In the genomic region with DNA sequence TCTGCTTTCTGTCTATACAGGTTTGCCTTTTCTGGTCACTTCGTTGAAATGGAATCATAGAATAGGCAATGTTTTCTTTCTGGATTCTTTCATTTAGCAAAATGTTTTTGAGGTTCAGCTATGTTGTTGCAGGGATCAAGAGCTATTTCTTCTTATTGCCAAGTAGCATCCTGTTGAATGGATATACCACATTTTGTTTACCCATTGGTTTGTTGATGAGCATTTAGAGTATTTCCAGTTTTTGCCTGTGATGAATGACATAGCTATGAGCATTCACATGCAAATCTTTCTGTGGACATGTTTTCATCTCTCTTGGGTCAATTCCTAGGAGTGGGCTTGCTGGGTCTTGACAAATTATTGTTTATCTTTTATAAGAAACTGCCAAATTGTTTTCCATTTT, we compare ENCODE assay signal across 9 cellular contexts.
"Had no signal": no experiment of that assay in that cellular context is flagged by ENCODE, and none has a peak within 500 bp of the region (broad histone marks: within the 10 kb centered on the region; RNA-seq: fewer than 3 reads in every experiment).

No MANE protein-coding gene starts in this region.

- H3K9me3 ChIP-seq: HAP-1 had no signal

- H3K27ac ChIP-seq: GM23248, HL-60 had no signal

- H3K27me3 Mint-ChIP-seq: IgD-negative memory B cell had no signal

- H3K4me3 ChIP-seq: GM23248, HAP-1 had no signal

- H3K27ac Mint-ChIP-seq: IgD-negative memory B cell had no signal

- H3K4me1 ChIP-seq: HAP-1 had no signal

- ATAC-seq: HCT116 had no signal

- H2AFZ ChIP-seq: GM23248 had no signal

- FAIRE-seq: HTR-8/SVneo had no signal

- DNase-seq: GM23248, GOT3, H7, KG1 had no signal

- H3K36me3 Mint-ChIP-seq: IgD-negative memory B cell had no signal

- H3K36me3 ChIP-seq: HAP-1 had no signal

- H3K9ac ChIP-seq: GM23248 had no signal
